Comparison of ENCODE assay signal across 5 cellular contexts in the genomic region with DNA sequence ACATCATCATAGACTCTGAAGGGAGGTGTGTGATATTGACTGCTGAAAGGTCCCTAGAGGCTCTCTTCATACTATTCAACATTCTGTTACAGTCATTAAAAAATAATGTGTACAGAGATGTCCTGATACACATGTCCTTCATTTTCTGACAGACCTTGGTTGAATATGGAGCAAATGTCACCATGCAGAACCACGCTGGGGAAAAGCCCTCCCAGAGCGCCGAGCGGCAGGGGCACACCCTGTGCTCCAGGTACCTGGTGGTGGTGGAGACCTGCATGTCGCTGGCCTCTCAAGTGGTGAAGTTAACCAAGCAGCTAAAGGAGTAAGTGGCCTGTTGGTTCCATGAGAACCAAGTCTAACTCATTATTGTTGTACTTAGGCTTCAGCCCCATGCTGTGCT.
"Had no signal": no experiment of that assay in that cellular context is flagged by ENCODE, and none has a peak within 500 bp of the region (broad histone marks: within the 10 kb centered on the region; RNA-seq: fewer than 3 reads in every experiment).

No MANE protein-coding gene starts in this region.

- H3K27ac Mint-ChIP-seq: IgD-negative memory B cell had no signal

- H3K9me3 Mint-ChIP-seq: IgD-negative memory B cell had no signal

- H3K27ac ChIP-seq: HL-60 had no signal

- ATAC-seq: HepG2, K562 had no signal

- H3K4me1 Mint-ChIP-seq: IgD-negative memory B cell had no signal

- H3K4me3 Mint-ChIP-seq: IgD-negative memory B cell had no signal

- DNase-seq: IMR-90 had no signal

- H3K4me3 ChIP-seq: K562 had no signal

- H3K36me3 Mint-ChIP-seq: IgD-negative memory B cell had no signal
